Comparison of ENCODE assay signal across 8 cellular contexts in genomic region chr15:81133782-81134461, GRCh38. TPM values are rescaled to one million over a fixed set of nuclear protein-coding genes. Genes with fewer than 3 reads are reported as not detected.
DNase-seq lines count a peak whose midpoint lies in the region; ATAC-seq and TF ChIP-seq lines count a peak whose summit lies in the region.

TSS of gene CFAP161 (plus strand) at chr15:81134270. CDS start at chr15:81134330, 60 bp downstream.

- ATAC-seq in HG03159 (IDR thresholded peaks at IDR 0.05; ENCODE audit: unreplicated experiment) (peak; percentile 62), left colon (peak; percentile 64), HG02759 (IDR thresholded peaks at IDR 0.05; ENCODE audit: unreplicated experiment) (no peak)

- H3K36me3 ChIP-seq in A673 (ENCODE audit: insufficient read depth, low read length, poor library complexity, severe bottlenecking) (no peaks in the 10 kb centered on the region), Karpas-422 (ENCODE audit: insufficient read depth, low read length) (no peaks in the 10 kb centered on the region)

- peaks cover 10% of the 10 kb centered on the region for H3K27me3 ChIP-seq in A673 (replicated peaks; ENCODE audit: insufficient read depth, low read depth, low read length, poor library complexity)
- no peaks in the 10 kb centered on the region for H3K27me3 ChIP-seq in Karpas-422 (ENCODE audit: low read length)

- H3K4me3 ChIP-seq in A673 (ENCODE audit: low read depth, low read length, poor library complexity, severe bottlenecking) (no peak within 1 kb of the TSS), Karpas-422 (ENCODE audit: low read length) (no peak within 1 kb of the TSS)

- H3K9me2 ChIP-seq in Karpas-422 (replicated peaks; ENCODE audit: insufficient read depth, low read length): no peaks in the 10 kb centered on the region

- POLR2A ChIA-PET in A673 (lab: Charles Lee; ENCODE audit: low non-redundant PET): no interaction called here

- peak; percentile 68 for DNase-seq in A673 (ENCODE audit: low spot score)
- DNase-seq in SHP77 treated with DMSO at 0.1 percent for 48 hours (lab: John Stamatoyannopoulos, UW): peak; percentile 49
- DNase-seq in dedifferentiated amniotic fluid mesenchymal stem cell (ENCODE audit: extremely low spot score): peak; percentile 65
- DNase-seq in left colon: peak; percentile 44 to 61
- peak; percentile 70 for DNase-seq in stimulated activated CD4-positive, alpha-beta T cell treated with anti-CD3 and anti-CD28 coated beads, Interleukin-15, amount 100 ng/mL, for 24 hours
- no peak for DNase-seq in Karpas-422

- H3K9me3 ChIP-seq in A673 (ENCODE audit: low read depth, low read length, poor library complexity, severe bottlenecking) (no peaks in the 10 kb centered on the region), Karpas-422 (ENCODE audit: low read length) (no peaks in the 10 kb centered on the region)

- BruUV-seq in A673 (replicated peaks; lab: Mats Ljungman, UMichigan): no TSS peak

- H3K27ac ChIP-seq in A673 (ENCODE audit: low read depth, low read length, poor library complexity, severe bottlenecking) (no peak within 1 kb of the TSS), Karpas-422 (ENCODE audit: low read length) (no peak within 1 kb of the TSS)

- H3K4me2 ChIP-seq in Karpas-422 (ENCODE audit: low read depth, low read length, poor library complexity, severe bottlenecking): no peak within 1 kb of the TSS

- no peak for TF ChIP-seq CTCF in A673 (conservative IDR thresholded peaks at IDR 0.05; ENCODE audit: low read depth, low read length)

- no peak within 1 kb of the TSS for H3K9ac ChIP-seq in Karpas-422 (ENCODE audit: low read length)

- H2AFZ ChIP-seq in Karpas-422 (ENCODE audit: low read length): no peak within 1 kb of the TSS

- intact Hi-C loops in A673 (cut with micrococcal nuclease; ENCODE audit: unreplicated experiment): no loop called here
- intact Hi-C loops in left colon (cut with DNase I, micrococcal nuclease): no loop called here

- no peaks in the 10 kb centered on the region for H4K20me1 ChIP-seq in Karpas-422 (ENCODE audit: insufficient read depth, low read depth, low read length)

- H3K79me2 ChIP-seq in Karpas-422 (ENCODE audit: low read length): no peaks in the 10 kb centered on the region

- CTCF ChIA-PET in A673 (lab: Charles Lee): interaction anchor here (0.7 kb wide), 1 partner anchor 132 kb away, joined by 4 read pairs; no protein-coding TSS in a partner anchor

- H3K4me1 ChIP-seq in A673 (ENCODE audit: insufficient read depth, low read length, poor library complexity, severe bottlenecking) (no peaks in the 10 kb centered on the region), Karpas-422 (ENCODE audit: low read length) (no peaks in the 10 kb centered on the region)

RNA-seq across cellular contexts. Expression of gene CFAP161, which starts in this region (rescaled TPM):
- total RNA-seq in A673 (2021): 1.6 and 2.8 TPM in 2 replicates
- not detected for total RNA-seq in left colon
- 0.11 TPM in 1 of 2 replicates, not detected in the other for total RNA-seq in Karpas-422 (2014; rRNA removed; shearing (Covaris generic); ENCODE audit: low replicate concordance)

Comparison
In these comparisons a context has a peak if more than half of its experiments do, and no peak if none do; other contexts are left out.
1. Peak in DNase-seq and ATAC-seq in left colon; RNA of the gene not detected or under 1 TPM.